1 cellular context compared by ENCODE assay signal in the genomic region with DNA sequence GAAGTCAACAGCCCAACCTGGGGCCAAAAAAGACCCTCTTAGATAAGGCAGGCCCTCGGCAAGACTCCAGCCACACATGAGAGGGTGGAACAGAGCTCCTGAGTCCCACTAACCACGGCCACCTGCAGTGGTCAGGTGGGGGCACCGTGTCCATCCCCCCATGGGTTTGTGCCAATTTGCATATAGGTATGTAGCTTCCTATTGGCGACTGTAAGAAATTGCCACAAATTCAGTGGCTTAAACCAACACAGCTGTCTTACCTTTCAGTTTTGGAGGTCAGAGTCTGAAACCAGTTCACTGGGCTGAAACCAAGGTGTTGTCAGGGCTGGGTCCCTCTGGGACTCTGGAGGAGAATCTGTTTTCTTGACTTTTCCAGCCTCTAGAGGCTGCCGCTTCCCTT.
TF ChIP-seq lines count a peak whose summit lies in the region.

No MANE protein-coding gene starts in this region.

TF ChIP-seq in HepG2, 621 proteins besides CTCF, POLR2A, EP300 and RAD21:
- TF ChIP-seq, protein P1, sequence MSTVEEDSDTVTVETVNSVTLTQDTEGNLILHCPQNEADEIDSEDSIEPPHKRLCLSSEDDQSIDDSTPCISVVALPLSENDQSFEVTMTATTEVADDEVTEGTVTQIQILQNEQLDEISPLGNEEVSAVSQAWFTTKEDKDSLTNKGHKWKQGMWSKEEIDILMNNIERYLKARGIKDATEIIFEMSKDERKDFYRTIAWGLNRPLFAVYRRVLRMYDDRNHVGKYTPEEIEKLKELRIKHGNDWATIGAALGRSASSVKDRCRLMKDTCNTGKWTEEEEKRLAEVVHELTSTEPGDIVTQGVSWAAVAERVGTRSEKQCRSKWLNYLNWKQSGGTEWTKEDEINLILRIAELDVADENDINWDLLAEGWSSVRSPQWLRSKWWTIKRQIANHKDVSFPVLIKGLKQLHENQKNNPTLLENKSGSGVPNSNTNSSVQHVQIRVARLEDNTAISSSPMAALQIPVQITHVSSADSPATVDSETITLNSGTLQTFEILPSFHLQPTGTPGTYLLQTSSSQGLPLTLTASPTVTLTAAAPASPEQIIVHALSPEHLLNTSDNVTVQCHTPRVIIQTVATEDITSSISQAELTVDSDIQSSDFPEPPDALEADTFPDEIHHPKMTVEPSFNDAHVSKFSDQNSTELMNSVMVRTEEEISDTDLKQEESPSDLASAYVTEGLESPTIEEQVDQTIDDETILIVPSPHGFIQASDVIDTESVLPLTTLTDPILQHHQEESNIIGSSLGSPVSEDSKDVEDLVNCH (CRISPR knock-in tag; IDR thresholded peaks at IDR 0.05), result no peak
- TF ChIP-seq ZNF792 (CRISPR knock-in tag; IDR thresholded peaks at IDR 0.05) (no peak), ZNF260 (CRISPR knock-in tag; IDR thresholded peaks at IDR 0.05; ENCODE audit: borderline replicate concordance, low read depth) (no peak), TP53 (CRISPR knock-in tag; conservative IDR thresholded peaks at IDR 0.05) (no peak), RBM22 (optimal IDR thresholded peaks at IDR 0.05; ENCODE audit: low read length) (no peak), MBNL3 (CRISPR knock-in tag; conservative IDR thresholded peaks at IDR 0.05) (no peak), ATF1 (CRISPR knock-in tag; IDR thresholded peaks at IDR 0.05) (no peak), ZNF703 (CRISPR knock-in tag; IDR thresholded peaks at IDR 0.05; ENCODE audit: borderline replicate concordance) (no peak), FOXK1 (CRISPR knock-in tag; IDR thresholded peaks at IDR 0.05; ENCODE audit: borderline replicate concordance, low read depth) (no peak), POLR2AphosphoS5 (IDR thresholded peaks at IDR 0.05; ENCODE audit: low read depth, low read length) (no peak)
- TF ChIP-seq, protein P2, sequence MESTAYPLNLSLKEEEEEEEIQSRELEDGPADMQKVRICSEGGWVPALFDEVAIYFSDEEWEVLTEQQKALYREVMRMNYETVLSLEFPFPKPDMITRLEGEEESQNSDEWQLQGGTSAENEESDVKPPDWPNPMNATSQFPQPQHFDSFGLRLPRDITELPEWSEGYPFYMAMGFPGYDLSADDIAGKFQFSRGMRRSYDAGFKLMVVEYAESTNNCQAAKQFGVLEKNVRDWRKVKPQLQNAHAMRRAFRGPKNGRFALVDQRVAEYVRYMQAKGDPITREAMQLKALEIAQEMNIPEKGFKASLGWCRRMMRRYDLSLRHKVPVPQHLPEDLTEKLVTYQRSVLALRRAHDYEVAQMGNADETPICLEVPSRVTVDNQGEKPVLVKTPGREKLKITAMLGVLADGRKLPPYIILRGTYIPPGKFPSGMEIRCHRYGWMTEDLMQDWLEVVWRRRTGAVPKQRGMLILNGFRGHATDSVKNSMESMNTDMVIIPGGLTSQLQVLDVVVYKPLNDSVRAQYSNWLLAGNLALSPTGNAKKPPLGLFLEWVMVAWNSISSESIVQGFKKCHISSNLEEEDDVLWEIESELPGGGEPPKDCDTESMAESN (CRISPR knock-in tag; conservative IDR thresholded peaks at IDR 0.05), result no peak
- TF ChIP-seq, protein P3, sequence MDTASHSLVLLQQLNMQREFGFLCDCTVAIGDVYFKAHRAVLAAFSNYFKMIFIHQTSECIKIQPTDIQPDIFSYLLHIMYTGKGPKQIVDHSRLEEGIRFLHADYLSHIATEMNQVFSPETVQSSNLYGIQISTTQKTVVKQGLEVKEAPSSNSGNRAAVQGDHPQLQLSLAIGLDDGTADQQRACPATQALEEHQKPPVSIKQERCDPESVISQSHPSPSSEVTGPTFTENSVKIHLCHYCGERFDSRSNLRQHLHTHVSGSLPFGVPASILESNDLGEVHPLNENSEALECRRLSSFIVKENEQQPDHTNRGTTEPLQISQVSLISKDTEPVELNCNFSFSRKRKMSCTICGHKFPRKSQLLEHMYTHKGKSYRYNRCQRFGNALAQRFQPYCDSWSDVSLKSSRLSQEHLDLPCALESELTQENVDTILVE (CRISPR knock-in tag; IDR thresholded peaks at IDR 0.05), result no peak
- TF ChIP-seq, protein P4, sequence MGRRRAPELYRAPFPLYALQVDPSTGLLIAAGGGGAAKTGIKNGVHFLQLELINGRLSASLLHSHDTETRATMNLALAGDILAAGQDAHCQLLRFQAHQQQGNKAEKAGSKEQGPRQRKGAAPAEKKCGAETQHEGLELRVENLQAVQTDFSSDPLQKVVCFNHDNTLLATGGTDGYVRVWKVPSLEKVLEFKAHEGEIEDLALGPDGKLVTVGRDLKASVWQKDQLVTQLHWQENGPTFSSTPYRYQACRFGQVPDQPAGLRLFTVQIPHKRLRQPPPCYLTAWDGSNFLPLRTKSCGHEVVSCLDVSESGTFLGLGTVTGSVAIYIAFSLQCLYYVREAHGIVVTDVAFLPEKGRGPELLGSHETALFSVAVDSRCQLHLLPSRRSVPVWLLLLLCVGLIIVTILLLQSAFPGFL (CRISPR knock-in tag; IDR thresholded peaks at IDR 0.05), result no peak
- TF ChIP-seq, protein P5, sequence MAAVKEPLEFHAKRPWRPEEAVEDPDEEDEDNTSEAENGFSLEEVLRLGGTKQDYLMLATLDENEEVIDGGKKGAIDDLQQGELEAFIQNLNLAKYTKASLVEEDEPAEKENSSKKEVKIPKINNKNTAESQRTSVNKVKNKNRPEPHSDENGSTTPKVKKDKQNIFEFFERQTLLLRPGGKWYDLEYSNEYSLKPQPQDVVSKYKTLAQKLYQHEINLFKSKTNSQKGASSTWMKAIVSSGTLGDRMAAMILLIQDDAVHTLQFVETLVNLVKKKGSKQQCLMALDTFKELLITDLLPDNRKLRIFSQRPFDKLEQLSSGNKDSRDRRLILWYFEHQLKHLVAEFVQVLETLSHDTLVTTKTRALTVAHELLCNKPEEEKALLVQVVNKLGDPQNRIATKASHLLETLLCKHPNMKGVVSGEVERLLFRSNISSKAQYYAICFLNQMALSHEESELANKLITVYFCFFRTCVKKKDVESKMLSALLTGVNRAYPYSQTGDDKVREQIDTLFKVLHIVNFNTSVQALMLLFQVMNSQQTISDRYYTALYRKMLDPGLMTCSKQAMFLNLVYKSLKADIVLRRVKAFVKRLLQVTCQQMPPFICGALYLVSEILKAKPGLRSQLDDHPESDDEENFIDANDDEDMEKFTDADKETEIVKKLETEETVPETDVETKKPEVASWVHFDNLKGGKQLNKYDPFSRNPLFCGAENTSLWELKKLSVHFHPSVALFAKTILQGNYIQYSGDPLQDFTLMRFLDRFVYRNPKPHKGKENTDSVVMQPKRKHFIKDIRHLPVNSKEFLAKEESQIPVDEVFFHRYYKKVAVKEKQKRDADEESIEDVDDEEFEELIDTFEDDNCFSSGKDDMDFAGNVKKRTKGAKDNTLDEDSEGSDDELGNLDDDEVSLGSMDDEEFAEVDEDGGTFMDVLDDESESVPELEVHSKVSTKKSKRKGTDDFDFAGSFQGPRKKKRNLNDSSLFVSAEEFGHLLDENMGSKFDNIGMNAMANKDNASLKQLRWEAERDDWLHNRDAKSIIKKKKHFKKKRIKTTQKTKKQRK (IDR thresholded peaks at IDR 0.05; ENCODE audit: low read length), result no peak
- TF ChIP-seq, protein P6, sequence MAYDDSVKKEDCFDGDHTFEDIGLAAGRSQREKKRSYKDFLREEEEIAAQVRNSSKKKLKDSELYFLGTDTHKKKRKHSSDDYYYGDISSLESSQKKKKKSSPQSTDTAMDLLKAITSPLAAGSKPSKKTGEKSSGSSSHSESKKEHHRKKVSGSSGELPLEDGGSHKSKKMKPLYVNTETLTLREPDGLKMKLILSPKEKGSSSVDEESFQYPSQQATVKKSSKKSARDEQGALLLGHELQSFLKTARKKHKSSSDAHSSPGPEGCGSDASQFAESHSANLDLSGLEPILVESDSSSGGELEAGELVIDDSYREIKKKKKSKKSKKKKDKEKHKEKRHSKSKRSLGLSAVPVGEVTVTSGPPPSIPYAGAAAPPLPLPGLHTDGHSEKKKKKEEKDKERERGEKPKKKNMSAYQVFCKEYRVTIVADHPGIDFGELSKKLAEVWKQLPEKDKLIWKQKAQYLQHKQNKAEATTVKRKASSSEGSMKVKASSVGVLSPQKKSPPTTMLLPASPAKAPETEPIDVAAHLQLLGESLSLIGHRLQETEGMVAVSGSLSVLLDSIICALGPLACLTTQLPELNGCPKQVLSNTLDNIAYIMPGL (CRISPR knock-in tag; IDR thresholded peaks at IDR 0.05; ENCODE audit: borderline replicate concordance in 1 of 2, low read depth in 1 of 2), result no peak
- TF ChIP-seq, protein P7, sequence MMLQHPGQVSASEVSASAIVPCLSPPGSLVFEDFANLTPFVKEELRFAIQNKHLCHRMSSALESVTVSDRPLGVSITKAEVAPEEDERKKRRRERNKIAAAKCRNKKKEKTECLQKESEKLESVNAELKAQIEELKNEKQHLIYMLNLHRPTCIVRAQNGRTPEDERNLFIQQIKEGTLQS (CRISPR knock-in tag; IDR thresholded peaks at IDR 0.05), result no peak
- TF ChIP-seq, protein P8, sequence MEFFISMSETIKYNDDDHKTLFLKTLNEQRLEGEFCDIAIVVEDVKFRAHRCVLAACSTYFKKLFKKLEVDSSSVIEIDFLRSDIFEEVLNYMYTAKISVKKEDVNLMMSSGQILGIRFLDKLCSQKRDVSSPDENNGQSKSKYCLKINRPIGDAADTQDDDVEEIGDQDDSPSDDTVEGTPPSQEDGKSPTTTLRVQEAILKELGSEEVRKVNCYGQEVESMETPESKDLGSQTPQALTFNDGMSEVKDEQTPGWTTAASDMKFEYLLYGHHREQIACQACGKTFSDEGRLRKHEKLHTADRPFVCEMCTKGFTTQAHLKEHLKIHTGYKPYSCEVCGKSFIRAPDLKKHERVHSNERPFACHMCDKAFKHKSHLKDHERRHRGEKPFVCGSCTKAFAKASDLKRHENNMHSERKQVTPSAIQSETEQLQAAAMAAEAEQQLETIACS (CRISPR knock-in tag; IDR thresholded peaks at IDR 0.05), result no peak
